In genomic region chr5:132491368-132492364, GRCh38 we compare ENCODE assay signal across 7 cellular contexts. TPM values are rescaled to one million over a fixed set of nuclear protein-coding genes. Genes with fewer than 3 reads are reported as not detected.
DNase-seq lines count a peak whose midpoint lies in the region; ATAC-seq and TF ChIP-seq lines count a peak whose summit lies in the region.

No MANE protein-coding gene starts in this region.

- H3K9me3 ChIP-seq in gastrocnemius medialis = no peaks in the 10 kb centered on the region

- peak overlapping the region; percentile 63 to 84 (median 76) for H3K4me3 ChIP-seq in gastrocnemius medialis

- H3K27me3 Mint-ChIP-seq in activated CD8-positive, alpha-beta memory T cell treated with anti-CD3 and anti-CD28 coated beads, Interleukin-2, amount 10 ng/mL, durations not matched to agents 7 days and 5 days = no peaks in the 10 kb centered on the region

- peaks cover 0 to 2% of the 10 kb centered on the region in 2 donors for H3K36me3 ChIP-seq in gastrocnemius medialis

- H3K27ac ChIP-seq in foreskin keratinocyte (peak overlapping the region; percentile 83), gastrocnemius medialis (peak overlapping the region; percentile 86 to 95 (median 90))

- ATAC-seq in GM19351 (IDR thresholded peaks at IDR 0.05; ENCODE audit: unreplicated experiment) = peak; percentile 19
- peak; percentile 12 for ATAC-seq in HG03159 (IDR thresholded peaks at IDR 0.05; ENCODE audit: unreplicated experiment)
- ATAC-seq in activated CD8-positive, alpha-beta memory T cell treated with anti-CD3 and anti-CD28 coated beads, Interleukin-2, amount 10 ng/mL, durations not matched to agents 7 days and 5 days = peak; percentile 5
- no peak for ATAC-seq in foreskin keratinocyte
- ATAC-seq in gastrocnemius medialis = peak in 1 of 2 donors; percentile 12
- ATAC-seq in GM19328 (IDR thresholded peaks at IDR 0.05; ENCODE audit: unreplicated experiment) = no peak
- no peak for ATAC-seq in HG03565 (IDR thresholded peaks at IDR 0.05; ENCODE audit: unreplicated experiment)

- TF ChIP-seq CTCF in foreskin keratinocyte (conservative IDR thresholded peaks at IDR 0.05) (no peak), gastrocnemius medialis (IDR thresholded peaks at IDR 0.05 in 4 of 5, conservative IDR thresholded peaks at IDR 0.05 in 1 of 5) (no peak)

- H3K4me3 Mint-ChIP-seq in activated CD8-positive, alpha-beta memory T cell treated with anti-CD3 and anti-CD28 coated beads, Interleukin-2, amount 10 ng/mL, durations not matched to agents 7 days and 5 days = peak overlapping the region; percentile 86

- H3K4me1 ChIP-seq in foreskin keratinocyte (peaks cover 8% of the 10 kb centered on the region), gastrocnemius medialis (peaks cover 40 to 45% of the 10 kb centered on the region in 2 donors)

- peaks cover 57% of the 10 kb centered on the region for H3K4me1 Mint-ChIP-seq in activated CD8-positive, alpha-beta memory T cell treated with anti-CD3 and anti-CD28 coated beads, Interleukin-2, amount 10 ng/mL, durations not matched to agents 7 days and 5 days

- no peaks in the 10 kb centered on the region for H3K9me3 Mint-ChIP-seq in activated CD8-positive, alpha-beta memory T cell treated with anti-CD3 and anti-CD28 coated beads, Interleukin-2, amount 10 ng/mL, durations not matched to agents 7 days and 5 days (ENCODE audit: low read depth)

- DNase-seq in activated CD8-positive, alpha-beta memory T cell treated with anti-CD3 and anti-CD28 coated beads, Interleukin-2, amount 10 ng/mL, durations not matched to agents 7 days and 5 days = peak; percentile 73
- no peak for DNase-seq in foreskin keratinocyte
- DNase-seq in gastrocnemius medialis = no peak

- peak overlapping the region; percentile 97 for H3K27ac Mint-ChIP-seq in activated CD8-positive, alpha-beta memory T cell treated with anti-CD3 and anti-CD28 coated beads, Interleukin-2, amount 10 ng/mL, durations not matched to agents 7 days and 5 days

- no peak for TF ChIP-seq POLR2A in gastrocnemius medialis (IDR thresholded peaks at IDR 0.05)

- no peaks in the 10 kb centered on the region for H3K27me3 ChIP-seq in foreskin keratinocyte
- no peaks in the 10 kb centered on the region for H3K27me3 ChIP-seq in gastrocnemius medialis

- intact Hi-C loops in gastrocnemius medialis (cut with DNase I; ENCODE audit: low total_unique reads) = loop anchor here (2.0 to 10.0 kb wide), 3 partner anchors 124 to 857 kb away; partner anchors contain the start of genes RAPGEF6, SLC22A4 and SLC22A5

- CTCF ChIA-PET in activated CD8-positive, alpha-beta memory T cell treated with anti-CD3 and anti-CD28 coated beads, Interleukin-2, amount 10 ng/mL, durations not matched to agents 7 days and 5 days (lab: Charles Lee) = interaction anchor here (0.7 to 9.2 kb wide), 21 partner anchors 9 to 428 kb away, joined by 3 to 85 read pairs (median 9); partner anchors contain the start of gene CCNI2

- in situ Hi-C loops in gastrocnemius medialis (cut with MboI; ENCODE audit: low sequenced_read_pairs in 4 of 4) = loop anchor here in 2 of 4 donors (10.0 kb wide), 2 partner anchors 67 to 217 kb away; no protein-coding TSS in a partner anchor

- peaks cover 34% of the 10 kb centered on the region for H3K36me3 Mint-ChIP-seq in activated CD8-positive, alpha-beta memory T cell treated with anti-CD3 and anti-CD28 coated beads, Interleukin-2, amount 10 ng/mL, durations not matched to agents 7 days and 5 days

RNA-seq across cellular contexts. Expression of gene IRF1, which starts 1.1 kb away (rescaled TPM):
- total RNA-seq in activated CD8-positive, alpha-beta memory T cell treated with anti-CD3 and anti-CD28 coated beads, Interleukin-2, amount 10 ng/mL, durations not matched to agents 7 days and 5 days = 100 to 1,000 TPM; 205 to 223 TPM
- 24.0 and 31.5 TPM in 2 replicates for total RNA-seq in foreskin keratinocyte
- 18.0 and 22.7 TPM in 2 replicates for polyA plus RNA-seq in foreskin keratinocyte
- 10 to 100 TPM in 1 of 4 donors, 1 to 10 TPM in 3; 5.5 to 20.6 (median 8.4) TPM for total RNA-seq in gastrocnemius medialis

RNA-seq across cellular contexts. Expression of gene IL5, which starts 51.7 kb away (rescaled TPM):
- 10 to 100 TPM in 1 of 2 experiments, under 1 TPM in 1; 0.35 to 20.0 TPM for total RNA-seq in activated CD8-positive, alpha-beta memory T cell treated with anti-CD3 and anti-CD28 coated beads, Interleukin-2, amount 10 ng/mL, durations not matched to agents 7 days and 5 days
- not detected in 2 replicates for total RNA-seq in foreskin keratinocyte
- not detected in 2 replicates for polyA plus RNA-seq in foreskin keratinocyte
- not detected for total RNA-seq in gastrocnemius medialis

Comparison
In these comparisons a context has a peak if more than half of its experiments do, and no peak if none do; other contexts are left out.
1. ATAC-seq: peak in GM19351 (single experiment), HG03159 (single experiment) and activated CD8-positive, alpha-beta memory T cell treated with anti-CD3 and anti-CD28 coated beads, Interleukin-2, amount 10 ng/mL, durations not matched to agents 7 days and 5 days (single experiment); none in foreskin keratinocyte (single experiment), GM19328 (single experiment) and HG03565 (single experiment).